Comparison of ENCODE assay signal across 12 cellular contexts in genomic region chr12:52952082-52952801, GRCh38. TPM values are rescaled to one million over a fixed set of nuclear protein-coding genes. Genes with fewer than 3 reads are reported as not detected.
DNase-seq lines count a peak whose midpoint lies in the region; ATAC-seq, FAIRE-seq and TF ChIP-seq lines count a peak whose summit lies in the region.
"Had no signal": no experiment of that assay in that cellular context is flagged by ENCODE, and none has a peak within 500 bp of the region (broad histone marks: within the 10 kb centered on the region; RNA-seq: fewer than 3 reads in every experiment).

No MANE protein-coding gene starts in this region.

- TF ChIP-seq POLR2A in upper lobe of left lung (IDR thresholded peaks at IDR 0.05), result no peak

- H3K4me2 ChIP-seq in SK-N-SH (peak overlapping the region; percentile 81), hepatocyte (peak overlapping the region; percentile 77)

- DNase-seq in left ventricle myocardium inferior (no peak), cardiac septum (ENCODE audit: low spot score) (no peak), SK-N-SH (no peak), hepatocyte (ENCODE audit: low spot score) (no peak), upper lobe of left lung (peak; percentile 65 to 77), HTR-8/SVneo (ENCODE audit: insufficient read length, low spot score) (no peak)
- DNase-seq in stimulated activated CD4-positive, alpha-beta T cell treated with anti-CD3 and anti-CD28 coated beads, Interleukin-4, amount 100 ng/mL, for 1 hour, result no peak
- DNase-seq: NCI-H1436 treated with DMSO at 0.1 percent for 48 hours, T-cell had no signal

- ATAC-seq in upper lobe of left lung (ENCODE audit: low FRiP score in 2 of 2) (no peak), GM19395 (IDR thresholded peaks at IDR 0.05; ENCODE audit: unreplicated experiment) (no peak)
- ATAC-seq: T-cell had no signal

- H3K36me3 ChIP-seq in left ventricle myocardium inferior (no peaks in the 10 kb centered on the region), SK-N-SH (replicated peaks in 1 of 2; ENCODE audit: control insufficient read depth in 1 of 2, insufficient read depth in 2 of 2, low read length in 1 of 2) (peaks cover 4 to 9% of the 10 kb centered on the region in 2 experiments), hepatocyte (replicated peaks; ENCODE audit: insufficient read depth, low read depth) (no peaks in the 10 kb centered on the region), upper lobe of left lung (peaks cover 0 to 14% (median 5%) of the 10 kb centered on the region in 4 donors)
- H3K36me3 ChIP-seq: neutrophil had no signal

- H2AFZ ChIP-seq in SK-N-SH (ENCODE audit: low read depth), result no peak overlapping the region
- H2AFZ ChIP-seq in hepatocyte, result no peak overlapping the region

- TF ChIP-seq CTCF in left ventricle myocardium inferior (IDR thresholded peaks at IDR 0.05; ENCODE audit: borderline replicate concordance), result peak; percentile 30
- peak; percentile 61 for TF ChIP-seq CTCF in SK-N-SH (IDR thresholded peaks at IDR 0.05)
- peak; percentile 19 for TF ChIP-seq CTCF in hepatocyte (IDR thresholded peaks at IDR 0.05; ENCODE audit: poor library complexity)
- peak in 4 of 6 experiments; percentile 16 to 58 (median 42) for TF ChIP-seq CTCF in upper lobe of left lung (IDR thresholded peaks at IDR 0.05)

- WGBS in SK-N-SH (ENCODE audit: low lambda C conversion rate), result 41% methylated on average over 10 of the region's 15 CpGs
- WGBS in hepatocyte (ENCODE audit: low lambda C conversion rate, missing lambda C conversion rate), result 74% methylated on average over 15 of the region's 15 CpGs
- 62 to 73% methylated on average over 15 of the region's 15 CpGs for WGBS in upper lobe of left lung, 2 donors

- FAIRE-seq in HTR-8/SVneo (lab: Jason Lieb, UNC), result no peak
- FAIRE-seq: GM12892 had no signal

- no peak overlapping the region for H3K9ac ChIP-seq in SK-N-SH

- intact Hi-C loops in left ventricle myocardium inferior (cut with micrococcal nuclease), result no loop called here
- intact Hi-C loops in cardiac septum (cut with DNase I), result no loop called here

- TF ChIP-seq EP300 in SK-N-SH (IDR thresholded peaks at IDR 0.05; ENCODE audit: borderline replicate concordance in 1 of 2, low read depth in 1 of 2, low read length in 1 of 2) (no peak), upper lobe of left lung (IDR thresholded peaks at IDR 0.05) (no peak)

- H3K9me2 ChIP-seq in SK-N-SH (no peaks in the 10 kb centered on the region), hepatocyte (replicated peaks; ENCODE audit: insufficient read depth) (no peaks in the 10 kb centered on the region)

- H4K20me1 ChIP-seq in SK-N-SH (ENCODE audit: insufficient read depth) (no peaks in the 10 kb centered on the region), hepatocyte (ENCODE audit: insufficient read depth, poor library complexity, severe bottlenecking) (peaks cover 27% of the 10 kb centered on the region)

- H3F3A ChIP-seq in SK-N-SH (replicated peaks; ENCODE audit: insufficient read depth), result peaks cover 21% of the 10 kb centered on the region

- H3K27me3 ChIP-seq in left ventricle myocardium inferior (ENCODE audit: low read depth) (peaks cover 23% of the 10 kb centered on the region), SK-N-SH (ENCODE audit: insufficient read depth) (no peaks in the 10 kb centered on the region), hepatocyte (no peaks in the 10 kb centered on the region), upper lobe of left lung (peaks cover 0 to 6% (median 0%) of the 10 kb centered on the region in 4 donors)

- no peak overlapping the region for H3K4me3 ChIP-seq in left ventricle myocardium inferior
- no peak overlapping the region; a peak in 1 of 4 replicates for H3K4me3 ChIP-seq in SK-N-SH (ENCODE audit: low read depth in 2 of 2, low read length in 1 of 2)
- H3K4me3 ChIP-seq in hepatocyte, result no peak overlapping the region
- peak overlapping the region in 1 of 4 donors; percentile 57 for H3K4me3 ChIP-seq in upper lobe of left lung

- H3K9me3 ChIP-seq in left ventricle myocardium inferior (replicated peaks), result no peaks in the 10 kb centered on the region
- no peaks in the 10 kb centered on the region for H3K9me3 ChIP-seq in SK-N-SH
- H3K9me3 ChIP-seq in hepatocyte (ENCODE audit: low read depth), result no peaks in the 10 kb centered on the region
- H3K9me3 ChIP-seq in upper lobe of left lung, result no peaks in the 10 kb centered on the region
- H3K9me3 ChIP-seq: neutrophil had no signal

- no peak overlapping the region for H3K27ac ChIP-seq in left ventricle myocardium inferior (replicated peaks)
- no peak overlapping the region for H3K27ac ChIP-seq in SK-N-SH (ENCODE audit: low read depth in 2 of 2, low read length in 1 of 2)
- peak overlapping the region; percentile 96 for H3K27ac ChIP-seq in hepatocyte
- peak overlapping the region in 1 of 4 donors; percentile 7 for H3K27ac ChIP-seq in upper lobe of left lung
- H3K27ac ChIP-seq: neutrophil had no signal

- H3K79me2 ChIP-seq in SK-N-SH (ENCODE audit: insufficient read depth) (peaks cover 39% of the 10 kb centered on the region), hepatocyte (peaks cover 37% of the 10 kb centered on the region)

- CTCF ChIA-PET in SK-N-SH (lab: Yijun Ruan, JAX), result interaction anchor here (0.8 to 3.8 kb wide), 5 partner anchors 26 to 81 kb away, joined by 3 to 15 read pairs (median 3); no protein-coding TSS in a partner anchor

- peaks cover 10% of the 10 kb centered on the region for H3K4me1 ChIP-seq in left ventricle myocardium inferior
- peaks cover 0 to 7% of the 10 kb centered on the region in 2 experiments; a peak in 2 of 4 replicates for H3K4me1 ChIP-seq in SK-N-SH (ENCODE audit: control insufficient read depth in 1 of 2, insufficient read depth in 2 of 2, low read depth in 1 of 2, low read length in 1 of 2)
- peaks cover 9% of the 10 kb centered on the region for H3K4me1 ChIP-seq in hepatocyte (ENCODE audit: insufficient read depth)
- H3K4me1 ChIP-seq in upper lobe of left lung, result peaks cover 0 to 16% (median 8%) of the 10 kb centered on the region in 4 donors

- POLR2A ChIA-PET in SK-N-SH (lab: Yijun Ruan, JAX), result no interaction called here

- TF ChIP-seq RAD21 in SK-N-SH (IDR thresholded peaks at IDR 0.05; ENCODE audit: low read length), result no peak

TF ChIP-seq in SK-N-SH, 30 proteins besides CTCF, POLR2A, EP300 and RAD21:
- TF ChIP-seq GABPA (IDR thresholded peaks at IDR 0.05; ENCODE audit: low read depth), result no peak
- no peak; the same call in 1 of the 2 replicates for TF ChIP-seq NFIC (IDR thresholded peaks at IDR 0.05; ENCODE audit: borderline replicate concordance)
- TF ChIP-seq EZH2phosphoT487 (IDR thresholded peaks at IDR 0.05; ENCODE audit: borderline replicate concordance, low read depth), result no peak
- TF ChIP-seq ELF1 (IDR thresholded peaks at IDR 0.05), result no peak
- TF ChIP-seq JUND (IDR thresholded peaks at IDR 0.05), result no peak
- TF ChIP-seq TCF12 (IDR thresholded peaks at IDR 0.05), result no peak
- no peak for TF ChIP-seq MEF2A (IDR thresholded peaks at IDR 0.05; ENCODE audit: borderline replicate concordance, low read depth)
- TF ChIP-seq USF1 (IDR thresholded peaks at IDR 0.05; ENCODE audit: borderline replicate concordance, low read depth), result no peak
- TF ChIP-seq FOSL2 (IDR thresholded peaks at IDR 0.05; ENCODE audit: borderline replicate concordance, low read depth), result no peak
- no peak for TF ChIP-seq MAX (IDR thresholded peaks at IDR 0.05; ENCODE audit: low read depth)
- TF ChIP-seq FOXJ3 (CRISPR knock-in tag; IDR thresholded peaks at IDR 0.05), result no peak
TF ChIP-seq in SK-N-SH: peak in this region for 0.

RNA-seq across cellular contexts. Expression of gene KRT18, which starts 3.3 kb away (rescaled TPM):
- total RNA-seq in left ventricle myocardium inferior (3.7 TPM), cardiac septum (10.7 TPM), hepatocyte (676 and 753 TPM in 2 replicates), upper lobe of left lung (1,000 to 10,000 TPM in 1 of 6 donors, 100 to 1,000 TPM in 4, 10 to 100 TPM in 1; 99.5 to 1,221 (median 355) TPM)
- polyA plus RNA-seq in SK-N-SH (2012; rRNA removed) (332 and 351 TPM in 2 replicates), hepatocyte (1,621 and 1,849 TPM in 2 replicates)
- 225 and 265 TPM in 2 replicates for polyA plus RNA-seq in SK-N-SH (2012; cell fraction: cytosol; rRNA removed)
- polyA plus RNA-seq in SK-N-SH (2012; cell fraction: nucleus; rRNA removed), result 714 and 1,063 TPM in 2 replicates

RNA-seq across cellular contexts. Expression of gene KRT8, which starts 47.4 kb away (rescaled TPM):
- 63.4 TPM for total RNA-seq in left ventricle myocardium inferior
- total RNA-seq in cardiac septum, result 82.2 TPM
- 47.7 and 49.4 TPM in 2 replicates for polyA plus RNA-seq in SK-N-SH (2012; rRNA removed)
- 35.6 and 44.1 TPM in 2 replicates for polyA plus RNA-seq in SK-N-SH (2012; cell fraction: cytosol; rRNA removed)
- polyA plus RNA-seq in SK-N-SH (2012; cell fraction: nucleus; rRNA removed), result 40.7 and 41.4 TPM in 2 replicates
- 1,376 and 1,381 TPM in 2 replicates for total RNA-seq in hepatocyte
- 2,058 and 2,283 TPM in 2 replicates for polyA plus RNA-seq in hepatocyte
- total RNA-seq in upper lobe of left lung, result 1,000 to 10,000 TPM in 1 of 6 donors, 100 to 1,000 TPM in 4, 10 to 100 TPM in 1; 90.1 to 1,458 (median 358) TPM

RNA-seq across cellular contexts. Expression of gene EIF4B, which starts 54.0 kb away (rescaled TPM):
- 390 TPM for total RNA-seq in left ventricle myocardium inferior
- total RNA-seq in cardiac septum, result 324 TPM
- polyA plus RNA-seq in SK-N-SH (2012; rRNA removed), result 267 and 292 TPM in 2 replicates
- 346 and 371 TPM in 2 replicates for polyA plus RNA-seq in SK-N-SH (2012; cell fraction: cytosol; rRNA removed)
- polyA plus RNA-seq in SK-N-SH (2012; cell fraction: nucleus; rRNA removed), result 127 and 164 TPM in 2 replicates
- total RNA-seq in hepatocyte, result 435 and 449 TPM in 2 replicates
- polyA plus RNA-seq in hepatocyte, result 53.5 and 65.1 TPM in 2 replicates
- 100 to 1,000 TPM; 222 to 451 (median 363) TPM for total RNA-seq in upper lobe of left lung

Comparison
In these comparisons a context has a peak if more than half of its experiments do, and no peak if none do; other contexts are left out.
1. DNase-seq: peak in upper lobe of left lung (2 of 2); none in left ventricle myocardium inferior (single experiment), cardiac septum (single experiment), SK-N-SH (single experiment), hepatocyte (single experiment), stimulated activated CD4-positive, alpha-beta T cell treated with anti-CD3 and anti-CD28 coated beads, Interleukin-4, amount 100 ng/mL, for 1 hour (single experiment) and HTR-8/SVneo (single experiment).
2. Peak in every context shown above with its lines, with median percentiles within 50 percentile points of each other: CTCF ChIP-seq.